In genomic region chr22:38793721-38794466, GRCh38 we compare ENCODE assay signal across 8 cellular contexts. TPM values are rescaled to one million over a fixed set of nuclear protein-coding genes. Genes with fewer than 3 reads are reported as not detected.
A peak's percentile ranks its signal among the peaks of the same experiment; 100 is the strongest.
DNase-seq lines count a peak whose midpoint lies in the region; ATAC-seq and TF ChIP-seq lines count a peak whose summit lies in the region.

Gene DNAL4, minus strand, starts transcription at chr22:38794143. Its CDS starts 11,412 bp downstream, at chr22:38782731.

- peak within 1 kb of the TSS; percentile 68 for H2AFZ ChIP-seq in SU-DHL-6 (ENCODE audit: low read depth, low read length, severe bottlenecking)

- 0 out of 2 replicates have a peak, but pooled peaks cover 7% of the 10 kb centered on the region for H3F3A ChIP-seq in SU-DHL-6 (ENCODE audit: insufficient read depth)

- peak within 1 kb of the TSS; percentile 48 for H3K9ac ChIP-seq in SU-DHL-6 (ENCODE audit: low read length)

- H3K4me3 ChIP-seq in GM12865 (ENCODE audit: low read depth, low read length) (peak within 1 kb of the TSS; percentile 83), SU-DHL-6 (ENCODE audit: insufficient read depth, low read length, poor library complexity, severe bottlenecking) (peak within 1 kb of the TSS; percentile 57), thymus (ENCODE audit: low read length) (peak within 1 kb of the TSS; percentile 70)

- no peaks in the 10 kb centered on the region for H3K79me2 ChIP-seq in SU-DHL-6 (ENCODE audit: insufficient read depth, low read length)

- 1% methylated on average over 47 of the region's 47 CpGs for WGBS in thymus

- peak within 1 kb of the TSS; percentile 84 for H3K27ac Mint-ChIP-seq in activated naive CD8-positive, alpha-beta T cell treated with anti-CD3 and anti-CD28 coated beads, Interleukin-2, amount 50 U/mL, for 24 hours
- peak within 1 kb of the TSS; percentile 85 for H3K27ac Mint-ChIP-seq in osteocyte (ENCODE audit: unreplicated experiment)

- TF ChIP-seq CTCF in GM12865 (IDR thresholded peaks at IDR 0.05; ENCODE audit: insufficient read depth, low read depth, low read length, missing control alignments), result no peak
- TF ChIP-seq CTCF in SU-DHL-6 (IDR thresholded peaks at IDR 0.05; ENCODE audit: insufficient read depth, low read length, poor library complexity, severe bottlenecking), result no peak
- no peak for TF ChIP-seq CTCF in osteocyte (IDR thresholded peaks at IDR 0.05)

- peaks cover 19% of the 10 kb centered on the region for H3K4me1 Mint-ChIP-seq in activated naive CD8-positive, alpha-beta T cell treated with anti-CD3 and anti-CD28 coated beads, Interleukin-2, amount 50 U/mL, for 24 hours
- H3K4me1 Mint-ChIP-seq in osteocyte (ENCODE audit: unreplicated experiment), result peaks cover 10% of the 10 kb centered on the region

- peak within 1 kb of the TSS; percentile 56 for H3K4me2 ChIP-seq in SU-DHL-6 (ENCODE audit: low read depth, low read length, poor library complexity, severe bottlenecking)

- no peaks in the 10 kb centered on the region for H3K36me3 ChIP-seq in SU-DHL-6 (ENCODE audit: low read length)
- H3K36me3 ChIP-seq in thymus (ENCODE audit: control insufficient read depth, insufficient read depth), result peaks cover 4% of the 10 kb centered on the region

- H3K9me3 ChIP-seq in SU-DHL-6 (ENCODE audit: insufficient read depth, low read length), result no peaks in the 10 kb centered on the region
- H3K9me3 ChIP-seq in thymus (ENCODE audit: control insufficient read depth), result no peaks in the 10 kb centered on the region

- H3K9me2 ChIP-seq in SU-DHL-6 (replicated peaks; ENCODE audit: insufficient read depth, low read length), result no peaks in the 10 kb centered on the region

- no peak within 1 kb of the TSS for H3K27ac ChIP-seq in SU-DHL-6 (ENCODE audit: low read depth, low read length)
- peak within 1 kb of the TSS; percentile 71 for H3K27ac ChIP-seq in thymus (ENCODE audit: low read depth)

- H3K4me3 Mint-ChIP-seq in activated naive CD8-positive, alpha-beta T cell treated with anti-CD3 and anti-CD28 coated beads, Interleukin-2, amount 50 U/mL, for 24 hours, result peak within 1 kb of the TSS; percentile 88
- H3K4me3 Mint-ChIP-seq in osteocyte (ENCODE audit: unreplicated experiment), result peak within 1 kb of the TSS; percentile 86

- H4K20me1 ChIP-seq in SU-DHL-6 (ENCODE audit: low read depth, low read length), result no peaks in the 10 kb centered on the region

- H3K27me3 Mint-ChIP-seq in activated naive CD8-positive, alpha-beta T cell treated with anti-CD3 and anti-CD28 coated beads, Interleukin-2, amount 50 U/mL, for 24 hours, result peaks cover 9% of the 10 kb centered on the region
- H3K27me3 Mint-ChIP-seq in osteocyte (ENCODE audit: unreplicated experiment), result peaks cover 28% of the 10 kb centered on the region

- H3K27me3 ChIP-seq in SU-DHL-6 (ENCODE audit: low read length) (no peaks in the 10 kb centered on the region), thymus (ENCODE audit: control insufficient read depth, insufficient read depth) (no peaks in the 10 kb centered on the region)

- peak; percentile 98 for ATAC-seq in HG02763 (IDR thresholded peaks at IDR 0.05; ENCODE audit: unreplicated experiment)
- peak; percentile 93 for ATAC-seq in activated naive CD8-positive, alpha-beta T cell treated with anti-CD3 and anti-CD28 coated beads, Interleukin-2, amount 50 U/mL, for 24 hours
- ATAC-seq in Right ventricle myocardium inferior, result peak; percentile 97

- H3K4me1 ChIP-seq in thymus (ENCODE audit: control insufficient read depth, insufficient read depth, low read length), result peaks cover 15% of the 10 kb centered on the region

- H3K36me3 Mint-ChIP-seq in activated naive CD8-positive, alpha-beta T cell treated with anti-CD3 and anti-CD28 coated beads, Interleukin-2, amount 50 U/mL, for 24 hours (ENCODE audit: low read depth), result no peaks in the 10 kb centered on the region
- no peaks in the 10 kb centered on the region for H3K36me3 Mint-ChIP-seq in osteocyte (ENCODE audit: unreplicated experiment)

- intact Hi-C loops in Right ventricle myocardium inferior (cut with DNase I), result no loop called here

- H3K9me3 Mint-ChIP-seq in activated naive CD8-positive, alpha-beta T cell treated with anti-CD3 and anti-CD28 coated beads, Interleukin-2, amount 50 U/mL, for 24 hours, result no peaks in the 10 kb centered on the region
- H3K9me3 Mint-ChIP-seq in osteocyte (ENCODE audit: unreplicated experiment), result no peaks in the 10 kb centered on the region

- DNase-seq in GM12865 (ENCODE audit: low read depth) (peak; percentile 98), NCI-H1417 (lab: John Stamatoyannopoulos, UW) (peak; percentile 90 to 97 (median 97)), Right ventricle myocardium inferior (ENCODE audit: missing footprints) (peak; percentile 96), osteocyte (ENCODE audit: extremely low spot score, unreplicated experiment) (peak; percentile 95)
- peak; percentile 90 for DNase-seq in activated naive CD8-positive, alpha-beta T cell treated with anti-CD3 and anti-CD28 coated beads, Interleukin-2, amount 50 U/mL, for 24 hours

RNA-seq across cellular contexts. Expression of gene DNAL4, which starts in this region (rescaled TPM):
- 10.0 TPM for total RNA-seq in Right ventricle myocardium inferior
- 16.4 and 17.0 TPM in 2 replicates for total RNA-seq in osteocyte
- 19.6 TPM for polyA plus RNA-seq in thymus
